In genomic region chr3:126850370-126851085, GRCh38 we compare ENCODE assay signal across 13 cellular contexts.
DNase-seq lines count a peak whose midpoint lies in the region; ATAC-seq, FAIRE-seq and TF ChIP-seq lines count a peak whose summit lies in the region.
"Had no signal": no experiment of that assay in that cellular context is flagged by ENCODE, and none has a peak within 500 bp of the region (broad histone marks: within the 10 kb centered on the region; RNA-seq: fewer than 3 reads in every experiment).

No MANE protein-coding gene starts in this region.

- H3K27ac ChIP-seq in right cardiac atrium (ENCODE audit: low read length) (peak overlapping the region; percentile 63), pancreas (no peak overlapping the region)
- H3K27ac ChIP-seq: epithelial cell of prostate had no signal

- WGBS in right cardiac atrium = 55% methylated on average over 10 of the region's 10 CpGs
- 75% methylated on average over 10 of the region's 10 CpGs for WGBS in pancreas, 2 donors

- H3K9me3 Mint-ChIP-seq in WTC11 = no peaks in the 10 kb centered on the region
- H3K9me3 Mint-ChIP-seq in activated naive CD4-positive, alpha-beta T cell treated with anti-CD3 and anti-CD28 coated beads, Interleukin-2, amount 50 U/mL, for 72 hours = no peaks in the 10 kb centered on the region
- H3K9me3 Mint-ChIP-seq: activated T-helper 2 cell treated with anti-CD3 and anti-CD28 coated beads, Interferon-gamma antibody, Interleukin-2, Interleukin-4, amounts not matched to agents 10 μg/mL and 5 μg/mL and 100 μg/mL, durations not matched to agents 14 hours and 24 hours and 36 hours; T-helper 1 cell treated with Interleukin-12 subunit alpha and Interleukin-12 subunit beta and Interleukin-4 antibody, amounts not matched to agents 30 μg/mL and 1 μg/mL, for 36 hours had no signal

- intact Hi-C loops in right cardiac atrium (cut with DNase I) (no loop called here), pancreas (cut with DNase I) (no loop called here)

- POLR2A ChIA-PET in WTC11 (lab: Charles Lee) = interaction anchor here (0.9 to 1.5 kb wide), 2 partner anchors 98 to 100 kb away, joined by 5 to 6 read pairs; no protein-coding TSS in a partner anchor

- no peaks in the 10 kb centered on the region for H3K27me3 ChIP-seq in right cardiac atrium (ENCODE audit: control insufficient read depth, insufficient read depth)
- H3K27me3 ChIP-seq in pancreas = no peaks in the 10 kb centered on the region

- TF ChIP-seq CTCF in WTC11 (IDR thresholded peaks at IDR 0.05) (no peak), pancreas (IDR thresholded peaks at IDR 0.05) (no peak)

- H3K4me1 Mint-ChIP-seq in WTC11 = peaks cover 60% of the 10 kb centered on the region

- H3K27ac Mint-ChIP-seq in WTC11 = peak overlapping the region; percentile 97
- H3K27ac Mint-ChIP-seq in activated naive CD4-positive, alpha-beta T cell treated with anti-CD3 and anti-CD28 coated beads, Interleukin-2, amount 50 U/mL, for 72 hours = no peak overlapping the region
- H3K27ac Mint-ChIP-seq: activated T-helper 2 cell treated with anti-CD3 and anti-CD28 coated beads, Interferon-gamma antibody, Interleukin-2, Interleukin-4, amounts not matched to agents 10 μg/mL and 5 μg/mL and 100 μg/mL, durations not matched to agents 14 hours and 24 hours and 36 hours; T-helper 1 cell treated with Interleukin-12 subunit alpha and Interleukin-12 subunit beta and Interleukin-4 antibody, amounts not matched to agents 30 μg/mL and 1 μg/mL, for 36 hours had no signal

- no peaks in the 10 kb centered on the region for H3K27me3 Mint-ChIP-seq in WTC11 (ENCODE audit: low read depth)

- no peak overlapping the region for H3K4me3 ChIP-seq in right cardiac atrium (ENCODE audit: low read length)
- H3K4me3 ChIP-seq in pancreas = no peak overlapping the region

- H3K4me3 Mint-ChIP-seq in WTC11 = 0 out of 2 replicates have a peak overlapping the region, but pooled peaks have one; percentile 4
- H3K4me3 Mint-ChIP-seq: T-helper 1 cell treated with Interleukin-12 subunit alpha and Interleukin-12 subunit beta and Interleukin-4 antibody, amounts not matched to agents 30 μg/mL and 1 μg/mL, for 36 hours had no signal

- H3K36me3 ChIP-seq in pancreas = no peaks in the 10 kb centered on the region

- peak; percentile 98 for FAIRE-seq in G401.6 (lab: Jason Lieb, UNC)
- no peak for FAIRE-seq in pancreas (lab: Jason Lieb, UNC)

- no peaks in the 10 kb centered on the region for H3K9me3 ChIP-seq in right cardiac atrium (ENCODE audit: control insufficient read depth, low read length)
- no peaks in the 10 kb centered on the region for H3K9me3 ChIP-seq in pancreas

- peaks cover 5% of the 10 kb centered on the region for H3K4me1 ChIP-seq in right cardiac atrium (ENCODE audit: control insufficient read depth, insufficient read depth, low read length)
- no peaks in the 10 kb centered on the region for H3K4me1 ChIP-seq in pancreas

- ATAC-seq in WTC11 (peak; percentile 90), right cardiac atrium (peak; percentile 82 to 89), pancreas (peak in 3 of 4 donors; percentile 44 to 66 (median 50)), GM18861 (IDR thresholded peaks at IDR 0.05; ENCODE audit: unreplicated experiment) (no peak)
- no peak for ATAC-seq in activated naive CD4-positive, alpha-beta T cell treated with anti-CD3 and anti-CD28 coated beads, Interleukin-2, amount 50 U/mL, for 72 hours

- DNase-seq in WTC11 (ENCODE audit: low spot score) (peak; percentile 72), right cardiac atrium (peak in 2 of 3 donors; percentile 61 to 67), pancreas (peak in 1 of 6 donors; percentile 16), middle frontal gyrus (ENCODE audit: extremely low spot score, low spot score) (no peak), midbrain (lab: John Stamatoyannopoulos, UW) (no peak)
- DNase-seq in activated naive CD4-positive, alpha-beta T cell treated with anti-CD3 and anti-CD28 coated beads, Interleukin-2, amount 50 U/mL, for 72 hours (ENCODE audit: low spot score in 2 of 2) = no peak
- DNase-seq: GF-D8, NCI-H2029 had no signal

- CTCF ChIA-PET in WTC11 (lab: Charles Lee) = interaction anchor here (1.0 to 2.9 kb wide), 5 partner anchors 15 to 171 kb away, joined by 3 to 26 read pairs (median 4); no protein-coding TSS in a partner anchor

- H3K36me3 Mint-ChIP-seq in WTC11 = no peaks in the 10 kb centered on the region
- H3K36me3 Mint-ChIP-seq in activated naive CD4-positive, alpha-beta T cell treated with anti-CD3 and anti-CD28 coated beads, Interleukin-2, amount 50 U/mL, for 72 hours = no peaks in the 10 kb centered on the region

TF ChIP-seq in WTC11, 78 proteins besides CTCF, POLR2A, EP300 and RAD21 (continues in another document):
- TF ChIP-seq USF1 (CRISPR knock-in tag; IDR thresholded peaks at IDR 0.05) (no peak), AR (CRISPR knock-in tag; IDR thresholded peaks at IDR 0.05) (no peak), TEAD4 (CRISPR knock-in tag; IDR thresholded peaks at IDR 0.05) (peak; percentile 92; the same call in 1 of the 2 replicates), NR2C2 (CRISPR knock-in tag; IDR thresholded peaks at IDR 0.05) (no peak), ZNF416 (CRISPR knock-in tag; IDR thresholded peaks at IDR 0.05) (no peak), NFE2L1 (CRISPR knock-in tag; IDR thresholded peaks at IDR 0.05) (no peak), NFYB (CRISPR knock-in tag; conservative IDR thresholded peaks at IDR 0.05; ENCODE audit: low read depth) (no peak), USF2 (CRISPR knock-in tag; IDR thresholded peaks at IDR 0.05) (no peak), CREB1 (CRISPR knock-in tag; IDR thresholded peaks at IDR 0.05) (no peak), ATF3 (CRISPR knock-in tag; conservative IDR thresholded peaks at IDR 0.05) (no peak), TP53 (CRISPR knock-in tag; IDR thresholded peaks at IDR 0.05) (no peak), ZNF425 (CRISPR knock-in tag; conservative IDR thresholded peaks at IDR 0.05) (no peak)

Comparison
In these comparisons a context has a peak if more than half of its experiments do, and no peak if none do; other contexts are left out.
1. ATAC-seq: peak in WTC11 (single experiment), right cardiac atrium (2 of 2) and pancreas (3 of 4); none in activated naive CD4-positive, alpha-beta T cell treated with anti-CD3 and anti-CD28 coated beads, Interleukin-2, amount 50 U/mL, for 72 hours (0 of 2) and GM18861 (single experiment).
2. DNase-seq: peak in WTC11 (single experiment) and right cardiac atrium (2 of 3); none in middle frontal gyrus (single experiment), activated naive CD4-positive, alpha-beta T cell treated with anti-CD3 and anti-CD28 coated beads, Interleukin-2, amount 50 U/mL, for 72 hours (0 of 2) and midbrain (single experiment).